Comparison of ENCODE assay signal across 19 cellular contexts in the genomic region with DNA sequence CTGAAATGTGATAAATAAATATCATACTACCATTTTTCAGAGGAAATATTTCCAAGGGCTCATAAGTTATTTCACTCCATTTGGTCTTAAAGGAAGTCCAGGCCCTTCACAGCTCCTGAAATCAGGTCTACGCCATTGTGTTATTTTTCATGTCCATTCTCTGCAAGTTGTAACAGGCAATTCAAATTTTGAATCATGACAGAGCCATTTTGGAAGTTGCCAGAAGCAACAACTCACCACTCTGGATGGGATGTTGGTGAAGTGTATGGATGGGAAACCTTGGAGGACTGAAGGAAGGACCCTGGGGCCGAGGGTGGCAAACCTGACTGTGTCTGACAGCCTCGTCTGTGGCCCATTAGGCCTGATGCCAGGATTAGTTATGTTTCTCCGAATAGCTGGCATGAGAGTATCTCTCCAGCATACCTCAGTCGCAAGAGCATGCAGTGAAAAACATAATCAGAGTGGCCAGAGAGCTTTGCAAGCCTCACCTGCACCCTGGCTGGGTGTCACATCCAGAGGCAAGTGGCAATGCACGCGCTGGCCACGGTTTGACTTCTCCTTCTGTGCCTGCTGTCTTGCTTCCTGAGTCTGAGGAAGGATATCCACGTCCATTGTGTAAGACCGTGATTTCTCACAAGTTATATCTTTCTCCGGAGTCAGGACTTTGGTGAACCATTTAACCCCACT.
DNase-seq lines count a peak whose midpoint lies in the region; ATAC-seq, FAIRE-seq and TF ChIP-seq lines count a peak whose summit lies in the region.
"Had no signal": no experiment of that assay in that cellular context is flagged by ENCODE, and none has a peak within 500 bp of the region (broad histone marks: within the 10 kb centered on the region; RNA-seq: fewer than 3 reads in every experiment).

No MANE protein-coding gene starts in this region.

- no peak for TF ChIP-seq EP300 in HepG2 (IDR thresholded peaks at IDR 0.05; ENCODE audit: low read depth in 2 of 2, low read length in 2 of 2)
- no peak for TF ChIP-seq EP300 in HepG2 (CRISPR knock-in tag; IDR thresholded peaks at IDR 0.05; ENCODE audit: borderline replicate concordance)

- H4K91ac ChIP-seq in mesenchymal stem cell (ENCODE audit: low read length): no peak overlapping the region

- H3K9me2 ChIP-seq in hepatocyte (replicated peaks; ENCODE audit: insufficient read depth): no peaks in the 10 kb centered on the region

- in situ Hi-C loops in HepG2 (cut with HindIII; ENCODE audit: extremely low pct_ligation_motif_present, low pct_unique_long_range_greater_than_20kb): no loop called here

- TF ChIP-seq RAD21 in HepG2 (CRISPR knock-in tag; IDR thresholded peaks at IDR 0.05): no peak

- DNase-seq in right lobe of liver (no peak), HepG2 (ENCODE audit: low spot score) (no peak), endothelial cell of umbilical vein (ENCODE audit: low read depth, low spot score) (no peak), mesenchymal stem cell (no peak), GDM1 (lab: John Stamatoyannopoulos, UW) (no peak), hepatocyte (ENCODE audit: low spot score) (no peak)
- DNase-seq: activated CD4-positive, alpha-beta T cell treated with anti-CD3 and anti-CD28 coated beads, Interleukin-2, amount 50 U/mL, for 1 hour; midbrain; NCI-H187 treated with DMSO at 0.1 percent for 48 hours; SIG-M5; spleen; stimulated activated CD4-positive, alpha-beta T cell treated with anti-CD3 and anti-CD28 coated beads, Interleukin-4, amount 100 ng/mL, for 4 hours; stomach had no signal

- BruUV-seq in HepG2 (replicated peaks; lab: Mats Ljungman, UMichigan) (no TSS peak), endothelial cell of umbilical vein (replicated peaks; lab: Mats Ljungman, UMichigan) (no TSS peak)

- peak overlapping the region; percentile 72 for H2AK5ac ChIP-seq in mesenchymal stem cell (ENCODE audit: low read length, severe bottlenecking)

- H3K4me2 ChIP-seq in HepG2 (ENCODE audit: low read depth, low read length): no peak overlapping the region
- no peak overlapping the region for H3K4me2 ChIP-seq in endothelial cell of umbilical vein (ENCODE audit: insufficient read depth, low read length)
- H3K4me2 ChIP-seq in mesenchymal stem cell (ENCODE audit: low read length, poor library complexity, severe bottlenecking): no peak overlapping the region
- no peak overlapping the region for H3K4me2 ChIP-seq in hepatocyte

- peaks cover 9% of the 10 kb centered on the region for H3K79me1 ChIP-seq in mesenchymal stem cell (replicated peaks; ENCODE audit: low read length, poor library complexity, severe bottlenecking)

- peak overlapping the region in 1 of 2 experiments; percentile 71 for H3K18ac ChIP-seq in mesenchymal stem cell (ENCODE audit: low read depth in 1 of 2, low read length in 2 of 2)

- no peaks in the 10 kb centered on the region for H4K20me1 ChIP-seq in HepG2 (ENCODE audit: insufficient read depth, low read length)
- H4K20me1 ChIP-seq in endothelial cell of umbilical vein (replicated peaks; ENCODE audit: control insufficient read depth, extremely low read depth, insufficient read depth, low read length): no peaks in the 10 kb centered on the region
- H4K20me1 ChIP-seq in hepatocyte (ENCODE audit: insufficient read depth, poor library complexity, severe bottlenecking): no peaks in the 10 kb centered on the region

- CTCF ChIA-PET in HepG2 (lab: Yijun Ruan, JAX; ENCODE audit: low intra/inter-chr PET ratio, low total read pairs) (no interaction called here), endothelial cell of umbilical vein (lab: Charles Lee) (interaction anchor here (1.8 kb wide), 1 partner anchor 132 kb away, joined by 4 read pairs; no protein-coding TSS in a partner anchor)

- no peak overlapping the region for H3K9ac ChIP-seq in HepG2 (ENCODE audit: insufficient read depth, low read depth, low read length)
- no peak overlapping the region for H3K9ac ChIP-seq in endothelial cell of umbilical vein (replicated peaks; ENCODE audit: extremely low read depth, insufficient read depth, low read length)
- H3K9ac ChIP-seq in mesenchymal stem cell (ENCODE audit: low read length): no peak overlapping the region

- WGBS in right lobe of liver (ENCODE audit: insufficient coverage, low coverage, low lambda C conversion rate, missing lambda C conversion rate): 77% methylated on average over 10 of the region's 11 CpGs
- 94% methylated on average over 7 of the region's 11 CpGs for whole genome bisulfite sequencing in HepG2 (ENCODE audit: low lambda C conversion rate)
- WGBS in mesenchymal stem cell: 98% methylated on average over 11 of the region's 11 CpGs
- 94% methylated on average over 11 of the region's 11 CpGs for WGBS in hepatocyte (ENCODE audit: low lambda C conversion rate, missing lambda C conversion rate)

- H3K27ac ChIP-seq in right lobe of liver: no peak overlapping the region
- no peak overlapping the region for H3K27ac ChIP-seq in HepG2 (ENCODE audit: extremely low read length, insufficient read depth, low read length)
- H3K27ac ChIP-seq in endothelial cell of umbilical vein (ENCODE audit: insufficient read depth, low read depth, low read length): peak overlapping the region; percentile 100
- peak overlapping the region; percentile 6 for H3K27ac ChIP-seq in mesenchymal stem cell (ENCODE audit: low read length, poor library complexity, severe bottlenecking)
- H3K27ac ChIP-seq in hepatocyte: no peak overlapping the region
- H3K27ac ChIP-seq: C4-2B had no signal

- peaks cover 0 to 13% (median 3%) of the 10 kb centered on the region in 4 donors for H3K36me3 ChIP-seq in right lobe of liver
- H3K36me3 ChIP-seq in HepG2 (replicated peaks in 1 of 2; ENCODE audit: control insufficient read depth in 1 of 2, insufficient read depth in 2 of 2, low read length in 2 of 2): no peaks in the 10 kb centered on the region; a peak in 1 of 5 replicates
- H3K36me3 ChIP-seq in endothelial cell of umbilical vein (ENCODE audit: control insufficient read depth in 2 of 2, extremely low read depth in 1 of 2, insufficient read depth in 2 of 2, low read length in 2 of 2): peaks cover 19 to 29% of the 10 kb centered on the region in 2 experiments
- H3K36me3 ChIP-seq in mesenchymal stem cell (ENCODE audit: control insufficient read depth in 1 of 2, insufficient read depth in 2 of 2, low read depth in 1 of 2, low read length in 2 of 2): peaks cover 26 to 100% of the 10 kb centered on the region in 2 experiments
- H3K36me3 ChIP-seq in hepatocyte (replicated peaks; ENCODE audit: insufficient read depth, low read depth): no peaks in the 10 kb centered on the region

- H3K9me3 ChIP-seq in right lobe of liver (no peaks in the 10 kb centered on the region), HepG2 (ENCODE audit: low read length) (no peaks in the 10 kb centered on the region), endothelial cell of umbilical vein (replicated peaks; ENCODE audit: control insufficient read depth, insufficient read depth, low read length) (no peaks in the 10 kb centered on the region), mesenchymal stem cell (ENCODE audit: control insufficient read depth, low read length) (no peaks in the 10 kb centered on the region), hepatocyte (ENCODE audit: low read depth) (no peaks in the 10 kb centered on the region)
- H3K9me3 ChIP-seq: stomach had no signal

- TF ChIP-seq POLR2A in right lobe of liver (IDR thresholded peaks at IDR 0.05) (no peak), HepG2 (IDR thresholded peaks at IDR 0.05; ENCODE audit: insufficient read depth in 1 of 2, low read depth in 2 of 2, low read length in 2 of 2) (no peak), endothelial cell of umbilical vein (IDR thresholded peaks at IDR 0.05; ENCODE audit: low read depth, low read length) (no peak)

- dilution Hi-C loops in endothelial cell of umbilical vein (cut with MboI; ENCODE audit: extremely low pct_ligation_motif_present, low sequenced_read_pairs): no loop called here

- no peaks in the 10 kb centered on the region for H3K27me3 ChIP-seq in right lobe of liver
- no peaks in the 10 kb centered on the region for H3K27me3 ChIP-seq in HepG2 (ENCODE audit: control insufficient read depth in 1 of 2, insufficient read depth in 2 of 2, low read length in 2 of 2)
- H3K27me3 ChIP-seq in endothelial cell of umbilical vein (ENCODE audit: control insufficient read depth in 2 of 2, insufficient read depth in 2 of 2, low read length in 2 of 2): no peaks in the 10 kb centered on the region
- no peaks in the 10 kb centered on the region for H3K27me3 ChIP-seq in mesenchymal stem cell (ENCODE audit: control insufficient read depth in 1 of 2, insufficient read depth in 1 of 2, low read length in 2 of 2)
- no peaks in the 10 kb centered on the region for H3K27me3 ChIP-seq in hepatocyte
- H3K27me3 ChIP-seq: spleen, stomach had no signal

- FAIRE-seq in HepG2 (lab: Jason Lieb, UNC) (no peak), endothelial cell of umbilical vein (lab: Jason Lieb, UNC) (no peak)
- FAIRE-seq: endometrium, G401.6 had no signal

- no peak overlapping the region for H2AFZ ChIP-seq in HepG2 (ENCODE audit: low read length)
- no peak overlapping the region for H2AFZ ChIP-seq in endothelial cell of umbilical vein (ENCODE audit: low read depth, low read length)
- H2AFZ ChIP-seq in mesenchymal stem cell (ENCODE audit: low read depth, low read length): no peak overlapping the region
- no peak overlapping the region for H2AFZ ChIP-seq in hepatocyte

- H3K23ac ChIP-seq in mesenchymal stem cell (ENCODE audit: low read length in 2 of 2): no peak overlapping the region

- no peaks in the 10 kb centered on the region for H3K9me1 ChIP-seq in endothelial cell of umbilical vein (replicated peaks; ENCODE audit: control insufficient read depth, extremely low read depth, insufficient read depth, low read length)

- H2BK120ac ChIP-seq in mesenchymal stem cell (ENCODE audit: low read depth, low read length): no peak overlapping the region

- no peak overlapping the region for H4K8ac ChIP-seq in mesenchymal stem cell (ENCODE audit: low read length)

- intact Hi-C loops in right lobe of liver (cut with DNase I): no loop called here
- intact Hi-C loops in HepG2 (cut with micrococcal nuclease; ENCODE audit: unreplicated experiment): no loop called here
- intact Hi-C loops in endothelial cell of umbilical vein (cut with micrococcal nuclease): no loop called here

- no peaks in the 10 kb centered on the region for H3K4me1 ChIP-seq in right lobe of liver
- H3K4me1 ChIP-seq in HepG2 (ENCODE audit: insufficient read depth, low read length): peaks cover 3% of the 10 kb centered on the region
- H3K4me1 ChIP-seq in endothelial cell of umbilical vein (ENCODE audit: control insufficient read depth, extremely low read depth, insufficient read depth, low read length): peaks cover 51% of the 10 kb centered on the region
- H3K4me1 ChIP-seq in mesenchymal stem cell (ENCODE audit: control insufficient read depth, insufficient read depth, low read depth, low read length): peaks cover 9% of the 10 kb centered on the region
- no peaks in the 10 kb centered on the region for H3K4me1 ChIP-seq in hepatocyte (ENCODE audit: insufficient read depth)

- H2BK5ac ChIP-seq in mesenchymal stem cell (ENCODE audit: low read depth, low read length, poor library complexity, severe bottlenecking): no peak overlapping the region

- no peak overlapping the region for H3K4me3 ChIP-seq in right lobe of liver
- no peak overlapping the region for H3K4me3 ChIP-seq in HepG2 (replicated peaks in 1 of 3; ENCODE audit: insufficient read depth in 1 of 3, low read depth in 2 of 3, low read length in 3 of 3)
- no peak overlapping the region for H3K4me3 ChIP-seq in endothelial cell of umbilical vein (replicated peaks in 1 of 3; ENCODE audit: insufficient read depth in 1 of 3, low read depth in 1 of 3, low read length in 3 of 3)
- H3K4me3 ChIP-seq in mesenchymal stem cell (ENCODE audit: insufficient read depth in 1 of 2, low read depth in 1 of 2, low read length in 2 of 2): no peak overlapping the region
- H3K4me3 ChIP-seq in hepatocyte: no peak overlapping the region
- H3K4me3 ChIP-seq: coronary artery, spleen, stomach had no signal

- TF ChIP-seq CTCF in right lobe of liver (IDR thresholded peaks at IDR 0.05) (no peak), HepG2 (CRISPR knock-in tag; IDR thresholded peaks at IDR 0.05) (no peak), endothelial cell of umbilical vein (IDR thresholded peaks at IDR 0.05; ENCODE audit: extremely low read depth in 1 of 2, insufficient read depth in 1 of 2, low read depth in 1 of 2, low read length in 2 of 2) (no peak), hepatocyte (IDR thresholded peaks at IDR 0.05; ENCODE audit: poor library complexity) (no peak)

- H3K4ac ChIP-seq in mesenchymal stem cell (ENCODE audit: low read depth in 1 of 2, low read length in 2 of 2): peak overlapping the region in 1 of 2 experiments; percentile 75

- H2BK15ac ChIP-seq in mesenchymal stem cell (ENCODE audit: low read depth, poor library complexity, severe bottlenecking): no peak overlapping the region

- peak overlapping the region; percentile 35 to 92 for H2BK12ac ChIP-seq in mesenchymal stem cell (ENCODE audit: low read length in 2 of 2)

- ATAC-seq in right lobe of liver (peak; percentile 21 to 46 (median 28)), HepG2 (no peak), GM19324 (IDR thresholded peaks at IDR 0.05; ENCODE audit: low FRiP score, unreplicated experiment) (no peak), HG02642 (IDR thresholded peaks at IDR 0.05; ENCODE audit: poor library complexity, unreplicated experiment) (no peak)

- POLR2A ChIA-PET in HepG2 (lab: Yijun Ruan, JAX): no interaction called here
- POLR2A ChIA-PET in endothelial cell of umbilical vein (lab: Charles Lee): no interaction called here

- no peaks in the 10 kb centered on the region for H3K79me2 ChIP-seq in HepG2 (ENCODE audit: insufficient read depth, low read length)
- peaks cover 30% of the 10 kb centered on the region for H3K79me2 ChIP-seq in endothelial cell of umbilical vein (ENCODE audit: control insufficient read depth, insufficient read depth, low read length)
- H3K79me2 ChIP-seq in hepatocyte: no peaks in the 10 kb centered on the region

- H3K14ac ChIP-seq in mesenchymal stem cell (ENCODE audit: low read length in 2 of 2): no peak overlapping the region

Comparison
In these comparisons a context has a peak if more than half of its experiments do, and no peak if none do; other contexts are left out.
1. ATAC-seq: peak in right lobe of liver (4 of 4); none in HepG2 (single experiment), GM19324 (single experiment) and HG02642 (single experiment).
2. H3K27ac ChIP-seq: peak in endothelial cell of umbilical vein (single experiment) and mesenchymal stem cell (single experiment); none in right lobe of liver (0 of 3), HepG2 (single experiment) and hepatocyte (single experiment).